Comparison of ENCODE assay signal across 24 cellular contexts in genomic region chr17:20230924-20231323, GRCh38.
"Had no signal": no experiment of that assay in that cellular context is flagged by ENCODE, and none has a peak within 500 bp of the region (broad histone marks: within the 10 kb centered on the region; RNA-seq: fewer than 3 reads in every experiment).

No MANE protein-coding gene starts in this region.

- H3K4me3 Mint-ChIP-seq: mesothelial cell of epicardium; natural killer cell treated with Interleukin-12 subunit alpha and Interleukin-12 subunit beta and Interleukin-15 and Interleukin-18, amount 100 ng/mL, for 72 hours; stimulated activated naive B cell treated with anti-CD40 and anti-IgM and Interleukin-4, amounts not matched to agents 10 μg/mL and 1 μg/mL and 100 μg/mL, for 72 hours had no signal

- H3K27me3 Mint-ChIP-seq: naive thymus-derived CD4-positive, alpha-beta T cell; natural killer cell treated with Interleukin-12 subunit alpha and Interleukin-12 subunit beta and Interleukin-15 and Interleukin-18, amount 100 ng/mL, for 72 hours; progenitor cell of endocrine pancreas; stimulated activated naive B cell treated with anti-CD40 and anti-IgM and Interleukin-4, amounts not matched to agents 10 μg/mL and 1 μg/mL and 100 μg/mL, for 72 hours had no signal

- DNase-seq: islet precursor cell; left ventricle myocardium inferior; mesendoderm; naive thymus-derived CD4-positive, alpha-beta T cell; ovary; right lobe of liver; stimulated activated CD4-positive, alpha-beta T cell treated with anti-CD3 and anti-CD28 coated beads, Interleukin-1b, Interleukin-23, amount 100 ng/mL, for 48 hours; stimulated activated CD4-positive, alpha-beta T cell treated with anti-CD3 and anti-CD28 coated beads, Interleukin-2, amount 100 ng/mL, for 48 hours; stimulated activated CD4-positive, alpha-beta T cell treated with anti-CD3 and anti-CD28 coated beads, Interleukin-4, amount 100 ng/mL, for 4 hours; stimulated activated naive B cell treated with anti-CD40 and anti-IgM and Interleukin-4, amounts not matched to agents 10 μg/mL and 1 μg/mL and 100 μg/mL, for 72 hours; stimulated activated naive CD8-positive, alpha-beta T cell treated with anti-CD3 and anti-CD28 coated beads, Interleukin-15, Interleukin-2, amounts not matched to agents 100 U/mL and 50 U/mL, for 24 hours; stomach; tibial artery; trophoblast cell; upper lobe of right lung had no signal

- H3K27ac Mint-ChIP-seq: mesothelial cell of epicardium; natural killer cell treated with Interleukin-12 subunit alpha and Interleukin-12 subunit beta and Interleukin-15 and Interleukin-18, amount 100 ng/mL, for 72 hours; progenitor cell of endocrine pancreas; stimulated activated naive B cell treated with anti-CD40 and anti-IgM and Interleukin-4, amounts not matched to agents 10 μg/mL and 1 μg/mL and 100 μg/mL, for 72 hours had no signal

- H3K27me3 ChIP-seq: hepatocyte, ovary, right atrium auricular region, right lobe of liver, stomach, suprapubic skin, tibial artery, upper lobe of right lung had no signal

- H3K36me3 ChIP-seq: ovary, right atrium auricular region, right lobe of liver had no signal

- H3K4me1 Mint-ChIP-seq: stimulated activated naive B cell treated with anti-CD40 and anti-IgM and Interleukin-4, amounts not matched to agents 10 μg/mL and 1 μg/mL and 100 μg/mL, for 72 hours had no signal

- ATAC-seq: naive thymus-derived CD4-positive, alpha-beta T cell; natural killer cell treated with Interleukin-12 subunit alpha and Interleukin-12 subunit beta and Interleukin-15 and Interleukin-18, amount 100 ng/mL, for 72 hours; right lobe of liver; stimulated activated naive B cell treated with anti-CD40 and anti-IgM and Interleukin-4, amounts not matched to agents 10 μg/mL and 1 μg/mL and 100 μg/mL, for 72 hours; stimulated activated naive CD8-positive, alpha-beta T cell treated with anti-CD3 and anti-CD28 coated beads, Interleukin-15, Interleukin-2, amounts not matched to agents 100 U/mL and 50 U/mL, for 24 hours; upper lobe of right lung had no signal

- H3K4me1 ChIP-seq: right lobe of liver, upper lobe of right lung had no signal

- H3K9me3 Mint-ChIP-seq: mesothelial cell of epicardium; natural killer cell treated with Interleukin-12 subunit alpha and Interleukin-12 subunit beta and Interleukin-15 and Interleukin-18, amount 100 ng/mL, for 72 hours; stimulated activated naive B cell treated with anti-CD40 and anti-IgM and Interleukin-4, amounts not matched to agents 10 μg/mL and 1 μg/mL and 100 μg/mL, for 72 hours had no signal

- H3K27ac ChIP-seq: hepatocyte, left ventricle myocardium inferior, ovary, right atrium auricular region, right lobe of liver, stomach, suprapubic skin, thoracic aorta, tibial artery, upper lobe of right lung had no signal

- H3K4me3 ChIP-seq: hepatocyte, left ventricle myocardium inferior, lung, ovary, right atrium auricular region, right lobe of liver, smooth muscle cell, stomach, suprapubic skin, thoracic aorta, tibial artery, upper lobe of right lung had no signal

- H3K9me3 ChIP-seq: left ventricle myocardium inferior, ovary, right atrium auricular region, right lobe of liver, stomach, suprapubic skin, thoracic aorta, tibial artery, upper lobe of right lung had no signal
